In the genomic region with DNA sequence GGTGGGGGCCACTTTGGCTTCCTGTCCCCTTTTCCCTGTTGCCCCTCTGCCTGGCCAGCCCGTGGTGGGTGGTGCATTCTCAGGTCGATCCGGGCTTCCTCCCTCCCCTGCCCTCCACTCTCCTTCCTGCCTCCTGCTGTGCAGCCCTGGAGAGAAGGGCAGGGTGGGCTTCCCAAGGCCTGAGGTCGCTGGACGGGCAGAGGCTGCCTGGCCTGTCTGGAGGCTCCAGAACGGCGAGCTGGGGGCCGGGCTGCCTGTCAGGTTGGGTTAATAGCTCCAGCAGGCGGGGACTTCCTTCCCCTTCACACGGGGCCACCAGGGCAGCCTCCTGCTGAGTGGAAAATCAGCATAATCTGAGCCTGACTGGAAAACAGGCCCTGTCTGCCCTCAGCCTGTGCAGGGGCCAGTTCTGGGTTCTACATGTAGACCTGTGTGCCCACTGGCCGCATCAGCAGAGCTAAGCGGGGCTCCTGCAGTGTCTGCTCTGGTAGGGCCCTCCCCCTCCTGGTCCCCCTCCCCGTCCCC, we compare ENCODE assay signal across 11 cellular contexts. TPM values are rescaled to one million over a fixed set of nuclear protein-coding genes. Genes with fewer than 3 reads are reported as not detected.
DNase-seq lines count a peak whose midpoint lies in the region; ATAC-seq and TF ChIP-seq lines count a peak whose summit lies in the region.
"Had no signal": no experiment of that assay in that cellular context is flagged by ENCODE, and none has a peak within 500 bp of the region (broad histone marks: within the 10 kb centered on the region; RNA-seq: fewer than 3 reads in every experiment).

No MANE protein-coding gene starts in this region.

- ATAC-seq in HG02973 (IDR thresholded peaks at IDR 0.05; ENCODE audit: unreplicated experiment) (no peak), GM21529 (IDR thresholded peaks at IDR 0.05; ENCODE audit: unreplicated experiment) (no peak)

- peak; percentile 69 for DNase-seq in DMS79 treated with DMSO at 0.1 percent for 48 hours (lab: John Stamatoyannopoulos, UW)
- peak; percentile 73 for DNase-seq in NB4 (ENCODE audit: low read depth)
- DNase-seq in astrocyte of the cerebellum (ENCODE audit: low read depth) = peak; percentile 24
- DNase-seq in COR-L47 (lab: John Stamatoyannopoulos, UW) = no peak
- DNase-seq in cortex of kidney (lab: John Stamatoyannopoulos, UW) = no peak
- DNase-seq: amniotic stem cell, spleen, transverse colon had no signal

- TF ChIP-seq CTCF in NB4 (IDR thresholded peaks at IDR 0.05; ENCODE audit: low read depth, low read length) (no peak), astrocyte of the cerebellum (IDR thresholded peaks at IDR 0.05; ENCODE audit: low read depth, low read length, missing control alignments) (no peak), liver (IDR thresholded peaks at IDR 0.05; ENCODE audit: low read depth, low read length, missing input control) (no peak)

- in situ Hi-C loops in astrocyte of the cerebellum (cut with HindIII; ENCODE audit: low sequenced_read_pairs) = loop anchor here (10.0 kb wide), 1 partner anchor 445 kb away; no protein-coding TSS in a partner anchor

- H3K4me1 ChIP-seq in liver (ENCODE audit: control insufficient read depth in 4 of 4, insufficient read depth in 4 of 4, low read length in 3 of 4) = peaks cover 0 to 6% (median 0%) of the 10 kb centered on the region in 4 donors

- H3K4me3 ChIP-seq in NB4 (ENCODE audit: low read depth, low read length) = no peak overlapping the region
- no peak overlapping the region for H3K4me3 ChIP-seq in astrocyte of the cerebellum (ENCODE audit: low read depth, low read length)
- H3K4me3 ChIP-seq in liver (ENCODE audit: low read depth in 1 of 3, low read length in 3 of 3) = no peak overlapping the region
- H3K4me3 ChIP-seq: transverse colon had no signal

- no peaks in the 10 kb centered on the region for H3K9me3 ChIP-seq in liver (ENCODE audit: control insufficient read depth in 4 of 4, low read length in 3 of 4)
- H3K9me3 ChIP-seq: spleen, transverse colon had no signal

- no peak for TF ChIP-seq RAD21 in liver (IDR thresholded peaks at IDR 0.05)

- no peak for TF ChIP-seq POLR2A in NB4 (IDR thresholded peaks at IDR 0.05; ENCODE audit: extremely low read depth, insufficient read length)

- WGBS in liver = 26% methylated on average over 13 of the region's 13 CpGs

- peaks cover 0 to 3% (median 0%) of the 10 kb centered on the region in 4 donors for H3K27me3 ChIP-seq in liver (ENCODE audit: control insufficient read depth in 4 of 4, insufficient read depth in 4 of 4, low read length in 3 of 4)
- H3K27me3 ChIP-seq: transverse colon had no signal

- no peak overlapping the region for H3K27ac ChIP-seq in liver (ENCODE audit: low read depth in 1 of 2, low read length in 2 of 2)

- H3K36me3 ChIP-seq in liver (ENCODE audit: control insufficient read depth in 4 of 4, insufficient read depth in 3 of 4, low read depth in 1 of 4, low read length in 3 of 4) = peaks cover 0 to 1% (median 0%) of the 10 kb centered on the region in 4 donors
- H3K36me3 ChIP-seq: transverse colon had no signal

- H3K9ac ChIP-seq in liver (ENCODE audit: low read depth in 1 of 2, low read length in 2 of 2) = no peak overlapping the region

TF ChIP-seq in liver, 16 proteins besides CTCF, POLR2A, EP300 and RAD21:
- TF ChIP-seq NR2F2 (IDR thresholded peaks at IDR 0.05) = peak; percentile 46
- TF ChIP-seq, protein P1, sequence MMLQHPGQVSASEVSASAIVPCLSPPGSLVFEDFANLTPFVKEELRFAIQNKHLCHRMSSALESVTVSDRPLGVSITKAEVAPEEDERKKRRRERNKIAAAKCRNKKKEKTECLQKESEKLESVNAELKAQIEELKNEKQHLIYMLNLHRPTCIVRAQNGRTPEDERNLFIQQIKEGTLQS (IDR thresholded peaks at IDR 0.05) = no peak

RNA-seq across cellular contexts. Expression of a gene that starts 11.3 kb away (rescaled TPM):
- 10 to 100 TPM in 1 of 2 donors, 1 to 10 TPM in 1; 1.8 to 10.2 TPM for total RNA-seq in liver
- polyA plus RNA-seq in liver = under 1 TPM; 0.07 to 0.84 TPM

Comparison
In these comparisons a context has a peak if more than half of its experiments do, and no peak if none do; other contexts are left out.
1. DNase-seq: peak in DMS79 treated with DMSO at 0.1 percent for 48 hours (single experiment), NB4 (single experiment) and astrocyte of the cerebellum (single experiment); none in COR-L47 (single experiment) and cortex of kidney (single experiment).